ENCODE assay signal across 12 cellular contexts in the genomic region with DNA sequence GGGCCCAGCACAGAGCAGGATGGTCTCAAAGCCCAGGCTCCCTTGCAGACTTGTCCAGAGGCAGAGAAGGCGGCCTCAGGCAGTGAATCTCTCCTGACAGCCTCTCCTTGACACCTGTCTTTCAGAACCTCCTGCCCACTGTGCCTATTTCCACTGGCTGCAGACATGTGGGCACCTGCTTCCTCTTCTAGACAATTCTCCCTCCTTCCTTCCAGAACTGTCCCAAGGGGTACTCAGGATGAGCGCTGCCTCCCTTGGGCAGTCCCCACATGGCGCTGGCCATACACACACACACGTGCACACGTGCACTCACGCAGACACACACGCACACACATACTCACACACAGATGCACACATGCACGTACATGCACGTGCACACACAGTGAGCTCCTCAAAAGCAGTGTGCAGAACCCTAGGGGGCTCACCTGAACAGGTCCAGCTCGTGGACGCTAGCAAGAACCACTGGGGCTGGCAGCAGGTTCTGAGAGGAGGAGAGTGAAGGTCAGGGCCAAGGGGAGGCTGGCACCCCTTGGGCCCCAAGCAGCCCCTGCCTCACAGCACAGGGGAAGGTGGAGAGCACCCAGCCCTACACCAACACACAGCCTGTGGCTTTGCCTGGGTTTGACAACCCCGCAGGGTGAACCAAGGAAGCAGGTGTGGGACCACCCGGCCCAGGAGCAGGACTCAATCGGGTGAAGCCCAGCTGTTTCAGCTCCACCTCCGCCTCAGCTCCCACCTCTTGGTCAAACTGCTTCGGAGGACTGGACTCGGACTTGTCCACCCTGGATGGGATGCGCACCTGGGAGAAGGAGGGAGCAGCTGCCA. TPM values are rescaled to one million over a fixed set of nuclear protein-coding genes. Genes with fewer than 3 reads are reported as not detected.
DNase-seq lines count a peak whose midpoint lies in the region; TF ChIP-seq lines count a peak whose summit lies in the region.
"Had no signal": no experiment of that assay in that cellular context is flagged by ENCODE, and none has a peak within 500 bp of the region (broad histone marks: within the 10 kb centered on the region; RNA-seq: fewer than 3 reads in every experiment).

No MANE protein-coding gene starts in this region.

- no peaks in the 10 kb centered on the region for H3K36me3 Mint-ChIP-seq in T-helper 1 cell treated with Interleukin-12 subunit alpha and Interleukin-12 subunit beta and Interleukin-4 antibody, amounts not matched to agents 30 μg/mL and 1 μg/mL, for 36 hours (ENCODE audit: low read depth)
- H3K36me3 Mint-ChIP-seq in activated T-helper 1 cell treated with anti-CD3 and anti-CD28 coated beads, Interleukin-12 subunit alpha, Interleukin-12 subunit beta, Interleukin-2, Interleukin-4 antibody, amounts not matched to agents 30 ng/mL and 10 ng/mL and 1 ng/mL, durations not matched to agents 14 hours and 24 hours and 36 hours (ENCODE audit: low read depth), result no peaks in the 10 kb centered on the region
- H3K36me3 Mint-ChIP-seq in nephron (ENCODE audit: low read depth), result no peaks in the 10 kb centered on the region

- H3K4me3 Mint-ChIP-seq in T-helper 1 cell treated with Interleukin-12 subunit alpha and Interleukin-12 subunit beta and Interleukin-4 antibody, amounts not matched to agents 30 μg/mL and 1 μg/mL, for 36 hours, result peak overlapping the region; percentile 46
- peak overlapping the region; percentile 16 for H3K4me3 Mint-ChIP-seq in activated T-helper 1 cell treated with anti-CD3 and anti-CD28 coated beads, Interleukin-12 subunit alpha, Interleukin-12 subunit beta, Interleukin-2, Interleukin-4 antibody, amounts not matched to agents 30 ng/mL and 10 ng/mL and 1 ng/mL, durations not matched to agents 14 hours and 24 hours and 36 hours
- H3K4me3 Mint-ChIP-seq in nephron, result no peak overlapping the region

- H3K27me3 Mint-ChIP-seq in T-helper 1 cell treated with Interleukin-12 subunit alpha and Interleukin-12 subunit beta and Interleukin-4 antibody, amounts not matched to agents 30 μg/mL and 1 μg/mL, for 36 hours (ENCODE audit: low read depth), result no peaks in the 10 kb centered on the region
- H3K27me3 Mint-ChIP-seq in activated T-helper 1 cell treated with anti-CD3 and anti-CD28 coated beads, Interleukin-12 subunit alpha, Interleukin-12 subunit beta, Interleukin-2, Interleukin-4 antibody, amounts not matched to agents 30 ng/mL and 10 ng/mL and 1 ng/mL, durations not matched to agents 14 hours and 24 hours and 36 hours (ENCODE audit: insufficient read depth), result peaks cover 2% of the 10 kb centered on the region
- H3K27me3 Mint-ChIP-seq in nephron (ENCODE audit: low read depth), result peaks cover 6% of the 10 kb centered on the region

- TF ChIP-seq CTCF in GM20000 (IDR thresholded peaks at IDR 0.05; ENCODE audit: extremely low read depth, missing control alignments) (no peak), nephron (IDR thresholded peaks at IDR 0.05; ENCODE audit: unreplicated experiment in 3 of 3) (no peak)

- H3K9me3 Mint-ChIP-seq in T-helper 1 cell treated with Interleukin-12 subunit alpha and Interleukin-12 subunit beta and Interleukin-4 antibody, amounts not matched to agents 30 μg/mL and 1 μg/mL, for 36 hours, result no peaks in the 10 kb centered on the region
- H3K9me3 Mint-ChIP-seq in activated T-helper 1 cell treated with anti-CD3 and anti-CD28 coated beads, Interleukin-12 subunit alpha, Interleukin-12 subunit beta, Interleukin-2, Interleukin-4 antibody, amounts not matched to agents 30 ng/mL and 10 ng/mL and 1 ng/mL, durations not matched to agents 14 hours and 24 hours and 36 hours, result no peaks in the 10 kb centered on the region
- no peaks in the 10 kb centered on the region for H3K9me3 Mint-ChIP-seq in nephron

- H3K4me1 Mint-ChIP-seq in T-helper 1 cell treated with Interleukin-12 subunit alpha and Interleukin-12 subunit beta and Interleukin-4 antibody, amounts not matched to agents 30 μg/mL and 1 μg/mL, for 36 hours (ENCODE audit: low read depth), result peaks cover 6% of the 10 kb centered on the region
- H3K4me1 Mint-ChIP-seq in activated T-helper 1 cell treated with anti-CD3 and anti-CD28 coated beads, Interleukin-12 subunit alpha, Interleukin-12 subunit beta, Interleukin-2, Interleukin-4 antibody, amounts not matched to agents 30 ng/mL and 10 ng/mL and 1 ng/mL, durations not matched to agents 14 hours and 24 hours and 36 hours (ENCODE audit: low read depth), result peaks cover 8% of the 10 kb centered on the region
- no peaks in the 10 kb centered on the region for H3K4me1 Mint-ChIP-seq in nephron

- intact Hi-C loops in activated T-helper 1 cell treated with anti-CD3 and anti-CD28 coated beads, Interleukin-12 subunit alpha, Interleukin-12 subunit beta, Interleukin-2, Interleukin-4 antibody, amounts not matched to agents 30 ng/mL and 10 ng/mL and 1 ng/mL, durations not matched to agents 14 hours and 24 hours and 36 hours (cut with micrococcal nuclease), result no loop called here

- H3K27ac Mint-ChIP-seq in T-helper 1 cell treated with Interleukin-12 subunit alpha and Interleukin-12 subunit beta and Interleukin-4 antibody, amounts not matched to agents 30 μg/mL and 1 μg/mL, for 36 hours, result peak overlapping the region; percentile 4
- H3K27ac Mint-ChIP-seq in activated T-helper 1 cell treated with anti-CD3 and anti-CD28 coated beads, Interleukin-12 subunit alpha, Interleukin-12 subunit beta, Interleukin-2, Interleukin-4 antibody, amounts not matched to agents 30 ng/mL and 10 ng/mL and 1 ng/mL, durations not matched to agents 14 hours and 24 hours and 36 hours, result peak overlapping the region; percentile 18
- H3K27ac Mint-ChIP-seq in nephron, result peak overlapping the region in 2 of 3 experiments; percentile 16 to 34

- no peak for DNase-seq in T-helper 1 cell
- DNase-seq in GM20000 (ENCODE audit: low spot score), result peak; percentile 38
- DNase-seq in activated T-helper 1 cell treated with anti-CD3 and anti-CD28 coated beads, Interleukin-12 subunit alpha, Interleukin-12 subunit beta, Interleukin-2, Interleukin-4 antibody, amounts not matched to agents 30 ng/mL and 10 ng/mL and 1 ng/mL, durations not matched to agents 14 hours and 24 hours and 36 hours (ENCODE audit: low spot score), result no peak
- DNase-seq in NK-92 treated with Interleukin-12 subunit alpha and Interleukin-12 subunit beta, amount 100 ng/mL, for 24 hours (lab: John Stamatoyannopoulos, UW), result no peak
- DNase-seq in anterior cingulate cortex (lab: John Stamatoyannopoulos, UW), result no peak
- DNase-seq in activated gamma-delta T cell (lab: John Stamatoyannopoulos, UW), result no peak
- DNase-seq: ACHN, mammary epithelial cell, NCI-H2227 treated with DMSO at 0.1 percent for 48 hours, uterus had no signal

RNA-seq across cellular contexts. Expression of a gene that starts 8.1 kb away (rescaled TPM):
- 8.9 and 10.2 TPM in 2 replicates for total RNA-seq in activated T-helper 1 cell treated with anti-CD3 and anti-CD28 coated beads, Interleukin-12 subunit alpha, Interleukin-12 subunit beta, Interleukin-2, Interleukin-4 antibody, amounts not matched to agents 30 ng/mL and 10 ng/mL and 1 ng/mL, durations not matched to agents 14 hours and 24 hours and 36 hours

RNA-seq across cellular contexts. Expression of a gene that starts 11.3 kb away (rescaled TPM):
- total RNA-seq in activated T-helper 1 cell treated with anti-CD3 and anti-CD28 coated beads, Interleukin-12 subunit alpha, Interleukin-12 subunit beta, Interleukin-2, Interleukin-4 antibody, amounts not matched to agents 30 ng/mL and 10 ng/mL and 1 ng/mL, durations not matched to agents 14 hours and 24 hours and 36 hours, result 1.7 and 2.2 TPM in 2 replicates

RNA-seq across cellular contexts. Expression of a gene that starts 27.6 kb away (rescaled TPM):
- total RNA-seq in activated T-helper 1 cell treated with anti-CD3 and anti-CD28 coated beads, Interleukin-12 subunit alpha, Interleukin-12 subunit beta, Interleukin-2, Interleukin-4 antibody, amounts not matched to agents 30 ng/mL and 10 ng/mL and 1 ng/mL, durations not matched to agents 14 hours and 24 hours and 36 hours, result 46.0 and 48.5 TPM in 2 replicates

RNA-seq across cellular contexts. Expression of a gene that starts 45.3 kb away (rescaled TPM):
- 24.6 and 28.9 TPM in 2 replicates for total RNA-seq in activated T-helper 1 cell treated with anti-CD3 and anti-CD28 coated beads, Interleukin-12 subunit alpha, Interleukin-12 subunit beta, Interleukin-2, Interleukin-4 antibody, amounts not matched to agents 30 ng/mL and 10 ng/mL and 1 ng/mL, durations not matched to agents 14 hours and 24 hours and 36 hours

RNA-seq across cellular contexts. Expression of a gene that starts 54.0 kb away (rescaled TPM):
- total RNA-seq in activated T-helper 1 cell treated with anti-CD3 and anti-CD28 coated beads, Interleukin-12 subunit alpha, Interleukin-12 subunit beta, Interleukin-2, Interleukin-4 antibody, amounts not matched to agents 30 ng/mL and 10 ng/mL and 1 ng/mL, durations not matched to agents 14 hours and 24 hours and 36 hours, result 15.1 and 19.0 TPM in 2 replicates

Comparison
In these comparisons a context has a peak if more than half of its experiments do, and no peak if none do; other contexts are left out.
1. H3K4me3 Mint-ChIP-seq: peak in T-helper 1 cell treated with Interleukin-12 subunit alpha and Interleukin-12 subunit beta and Interleukin-4 antibody, amounts not matched to agents 30 μg/mL and 1 μg/mL, for 36 hours (single experiment) and activated T-helper 1 cell treated with anti-CD3 and anti-CD28 coated beads, Interleukin-12 subunit alpha, Interleukin-12 subunit beta, Interleukin-2, Interleukin-4 antibody, amounts not matched to agents 30 ng/mL and 10 ng/mL and 1 ng/mL, durations not matched to agents 14 hours and 24 hours and 36 hours (single experiment); none in nephron (0 of 3).
2. Peak in every context shown above with its lines, with median percentiles within 50 percentile points of each other: H3K27ac Mint-ChIP-seq.